In genomic region chr12:70724444-70724843, GRCh38 we compare ENCODE assay signal across 10 cellular contexts.
DNase-seq lines count a peak whose midpoint lies in the region; ATAC-seq and TF ChIP-seq lines count a peak whose summit lies in the region.
"Had no signal": no experiment of that assay in that cellular context is flagged by ENCODE, and none has a peak within 500 bp of the region (broad histone marks: within the 10 kb centered on the region; RNA-seq: fewer than 3 reads in every experiment).

No MANE protein-coding gene starts in this region.

- no peak overlapping the region for H3K4me3 ChIP-seq in AG09309 (ENCODE audit: control insufficient read depth, low read depth, low read length)
- H3K4me3 ChIP-seq in NT2/D1 (ENCODE audit: insufficient read length, low read depth), result no peak overlapping the region
- H3K4me3 ChIP-seq in fibroblast of mammary gland (ENCODE audit: control insufficient read depth, low read depth, low read length), result no peak overlapping the region

- no peak overlapping the region for H3K27ac Mint-ChIP-seq in activated T-cell treated with anti-CD3 and anti-CD28 coated beads, Interleukin-2, amount 50 U/mL, for 24 hours
- H3K27ac Mint-ChIP-seq: activated CD4-positive, alpha-beta memory T cell treated with anti-CD3 and anti-CD28 coated beads, Interleukin-2, amount 10 ng/mL, durations not matched to agents 7 days and 5 days had no signal

- H3K9me3 Mint-ChIP-seq in activated T-cell treated with anti-CD3 and anti-CD28 coated beads, Interleukin-2, amount 50 U/mL, for 24 hours, result no peaks in the 10 kb centered on the region
- H3K9me3 Mint-ChIP-seq: activated CD4-positive, alpha-beta memory T cell treated with anti-CD3 and anti-CD28 coated beads, Interleukin-2, amount 10 ng/mL, durations not matched to agents 7 days and 5 days had no signal

- DNase-seq in AG09309 (ENCODE audit: low read depth), result no peak
- peak; percentile 16 for DNase-seq in NT2/D1 (ENCODE audit: low read depth, low spot score)
- peak; percentile 18 for DNase-seq in fibroblast of mammary gland (ENCODE audit: low read depth)
- DNase-seq in stimulated activated CD4-positive, alpha-beta T cell treated with anti-CD3 and anti-CD28 coated beads, Interleukin-2, amount 100 ng/mL, for 24 hours, result no peak
- DNase-seq in AG08395 (ENCODE audit: low spot score), result no peak
- DNase-seq in activated T-cell treated with anti-CD3 and anti-CD28 coated beads, Interleukin-2, amount 50 U/mL, for 24 hours, result no peak
- DNase-seq in central memory CD4-positive, alpha-beta T cell, result no peak
- DNase-seq: activated CD4-positive, alpha-beta memory T cell treated with anti-CD3 and anti-CD28 coated beads, Interleukin-2, amount 10 ng/mL, durations not matched to agents 7 days and 5 days; stimulated activated CD4-positive, alpha-beta T cell treated with anti-CD3 and anti-CD28 coated beads, Interleukin-4, amount 100 ng/mL, for 24 hours had no signal

- H3K9me3 ChIP-seq in NT2/D1 (ENCODE audit: insufficient read depth, low read length), result no peaks in the 10 kb centered on the region

- no peaks in the 10 kb centered on the region for H3K4me1 ChIP-seq in NT2/D1 (ENCODE audit: insufficient read depth, insufficient read length)

- H3K9ac ChIP-seq in NT2/D1 (ENCODE audit: insufficient read length, low read depth), result no peak overlapping the region

- H3K27me3 ChIP-seq in NT2/D1 (ENCODE audit: insufficient read depth, insufficient read length), result no peaks in the 10 kb centered on the region

- no peaks in the 10 kb centered on the region for H3K36me3 ChIP-seq in NT2/D1 (ENCODE audit: insufficient read depth, insufficient read length, low read length)

- peaks cover 16% of the 10 kb centered on the region for H3K4me1 Mint-ChIP-seq in activated T-cell treated with anti-CD3 and anti-CD28 coated beads, Interleukin-2, amount 50 U/mL, for 24 hours (ENCODE audit: low read depth)

- no peaks in the 10 kb centered on the region for H3K36me3 Mint-ChIP-seq in activated T-cell treated with anti-CD3 and anti-CD28 coated beads, Interleukin-2, amount 50 U/mL, for 24 hours (ENCODE audit: low read depth)

- peak; percentile 31 for TF ChIP-seq CTCF in AG09309 (IDR thresholded peaks at IDR 0.05; ENCODE audit: control insufficient read depth, insufficient read depth, low read depth, low read length, missing control alignments)
- TF ChIP-seq CTCF in fibroblast of mammary gland (conservative IDR thresholded peaks at IDR 0.05; ENCODE audit: control insufficient read depth, insufficient read depth, low read depth, low read length), result peak; percentile 44

- peaks cover 4% of the 10 kb centered on the region for H3K27me3 Mint-ChIP-seq in activated T-cell treated with anti-CD3 and anti-CD28 coated beads, Interleukin-2, amount 50 U/mL, for 24 hours

- peak; percentile 56 for ATAC-seq in GM18907 (IDR thresholded peaks at IDR 0.05; ENCODE audit: unreplicated experiment)

- no peak overlapping the region for H3K4me3 Mint-ChIP-seq in activated T-cell treated with anti-CD3 and anti-CD28 coated beads, Interleukin-2, amount 50 U/mL, for 24 hours
- H3K4me3 Mint-ChIP-seq: activated CD4-positive, alpha-beta memory T cell treated with anti-CD3 and anti-CD28 coated beads, Interleukin-2, amount 10 ng/mL, durations not matched to agents 7 days and 5 days had no signal

Comparison
In these comparisons a context has a peak if more than half of its experiments do, and no peak if none do; other contexts are left out.
1. DNase-seq: peak in NT2/D1 (single experiment) and fibroblast of mammary gland (single experiment); none in AG09309 (single experiment), stimulated activated CD4-positive, alpha-beta T cell treated with anti-CD3 and anti-CD28 coated beads, Interleukin-2, amount 100 ng/mL, for 24 hours (0 of 2), AG08395 (single experiment), activated T-cell treated with anti-CD3 and anti-CD28 coated beads, Interleukin-2, amount 50 U/mL, for 24 hours (single experiment) and central memory CD4-positive, alpha-beta T cell (single experiment).